Comparison of ENCODE assay signal across 1 cellular context in genomic region chr7:156578978-156579430, GRCh38.
TF ChIP-seq lines count a peak whose summit lies in the region.

No MANE protein-coding gene starts in this region.

TF ChIP-seq in GM23338, 12 proteins besides CTCF, POLR2A, EP300 and RAD21 (continued from another document):
- TF ChIP-seq, protein P1, sequence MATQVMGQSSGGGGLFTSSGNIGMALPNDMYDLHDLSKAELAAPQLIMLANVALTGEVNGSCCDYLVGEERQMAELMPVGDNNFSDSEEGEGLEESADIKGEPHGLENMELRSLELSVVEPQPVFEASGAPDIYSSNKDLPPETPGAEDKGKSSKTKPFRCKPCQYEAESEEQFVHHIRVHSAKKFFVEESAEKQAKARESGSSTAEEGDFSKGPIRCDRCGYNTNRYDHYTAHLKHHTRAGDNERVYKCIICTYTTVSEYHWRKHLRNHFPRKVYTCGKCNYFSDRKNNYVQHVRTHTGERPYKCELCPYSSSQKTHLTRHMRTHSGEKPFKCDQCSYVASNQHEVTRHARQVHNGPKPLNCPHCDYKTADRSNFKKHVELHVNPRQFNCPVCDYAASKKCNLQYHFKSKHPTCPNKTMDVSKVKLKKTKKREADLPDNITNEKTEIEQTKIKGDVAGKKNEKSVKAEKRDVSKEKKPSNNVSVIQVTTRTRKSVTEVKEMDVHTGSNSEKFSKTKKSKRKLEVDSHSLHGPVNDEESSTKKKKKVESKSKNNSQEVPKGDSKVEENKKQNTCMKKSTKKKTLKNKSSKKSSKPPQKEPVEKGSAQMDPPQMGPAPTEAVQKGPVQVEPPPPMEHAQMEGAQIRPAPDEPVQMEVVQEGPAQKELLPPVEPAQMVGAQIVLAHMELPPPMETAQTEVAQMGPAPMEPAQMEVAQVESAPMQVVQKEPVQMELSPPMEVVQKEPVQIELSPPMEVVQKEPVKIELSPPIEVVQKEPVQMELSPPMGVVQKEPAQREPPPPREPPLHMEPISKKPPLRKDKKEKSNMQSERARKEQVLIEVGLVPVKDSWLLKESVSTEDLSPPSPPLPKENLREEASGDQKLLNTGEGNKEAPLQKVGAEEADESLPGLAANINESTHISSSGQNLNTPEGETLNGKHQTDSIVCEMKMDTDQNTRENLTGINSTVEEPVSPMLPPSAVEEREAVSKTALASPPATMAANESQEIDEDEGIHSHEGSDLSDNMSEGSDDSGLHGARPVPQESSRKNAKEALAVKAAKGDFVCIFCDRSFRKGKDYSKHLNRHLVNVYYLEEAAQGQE (IDR thresholded peaks at IDR 0.05; ENCODE audit: unreplicated experiment): no peak
TF ChIP-seq in GM23338: peak in this region for 0.
